11 cellular contexts compared by ENCODE assay signal in genomic region chr18:49959176-49959575, GRCh38.
A peak's percentile ranks its signal among the peaks of the same experiment; 100 is the strongest.
DNase-seq lines count a peak whose midpoint lies in the region; ATAC-seq lines count a peak whose summit lies in the region.
"Had no signal": no experiment of that assay in that cellular context is flagged by ENCODE, and none has a peak within 500 bp of the region (broad histone marks: within the 10 kb centered on the region; RNA-seq: fewer than 3 reads in every experiment).

No MANE protein-coding gene starts in this region.

- ATAC-seq in activated T-cell treated with anti-CD3 and anti-CD28 coated beads, Interleukin-2, amount 50 U/mL, for 72 hours (replicated peaks in 1 of 2), result peak; percentile 79 to 84
- ATAC-seq in GM21528 (IDR thresholded peaks at IDR 0.05; ENCODE audit: low FRiP score, unreplicated experiment) (peak; percentile 70), HG03457 (IDR thresholded peaks at IDR 0.05; ENCODE audit: unreplicated experiment) (peak; percentile 65)
- ATAC-seq in stimulated activated memory B cell treated with anti-CD40 and anti-IgM and Interleukin-4, amounts not matched to agents 10 μg/mL and 1 μg/mL and 100 μg/mL, for 72 hours, result peak; percentile 42
- ATAC-seq: mucosa of descending colon, right cardiac atrium had no signal

- H3K4me3 Mint-ChIP-seq in activated T-cell treated with anti-CD3 and anti-CD28 coated beads, Interleukin-2, amount 50 U/mL, for 72 hours, result no peak overlapping the region
- H3K4me3 Mint-ChIP-seq in stimulated activated memory B cell treated with anti-CD40 and anti-IgM and Interleukin-4, amounts not matched to agents 10 μg/mL and 1 μg/mL and 100 μg/mL, for 72 hours, result no peak overlapping the region

- H3K36me3 Mint-ChIP-seq in activated T-cell treated with anti-CD3 and anti-CD28 coated beads, Interleukin-2, amount 50 U/mL, for 72 hours (ENCODE audit: insufficient read depth in 2 of 2), result no peaks in the 10 kb centered on the region
- no peaks in the 10 kb centered on the region for H3K36me3 Mint-ChIP-seq in stimulated activated memory B cell treated with anti-CD40 and anti-IgM and Interleukin-4, amounts not matched to agents 10 μg/mL and 1 μg/mL and 100 μg/mL, for 72 hours

- no peak overlapping the region for H3K27ac Mint-ChIP-seq in activated T-cell treated with anti-CD3 and anti-CD28 coated beads, Interleukin-2, amount 50 U/mL, for 72 hours
- no peak overlapping the region for H3K27ac Mint-ChIP-seq in stimulated activated memory B cell treated with anti-CD40 and anti-IgM and Interleukin-4, amounts not matched to agents 10 μg/mL and 1 μg/mL and 100 μg/mL, for 72 hours

- H3K27me3 Mint-ChIP-seq in activated T-cell treated with anti-CD3 and anti-CD28 coated beads, Interleukin-2, amount 50 U/mL, for 72 hours (ENCODE audit: low read depth), result peaks cover 16% of the 10 kb centered on the region
- peaks cover 22% of the 10 kb centered on the region for H3K27me3 Mint-ChIP-seq in stimulated activated memory B cell treated with anti-CD40 and anti-IgM and Interleukin-4, amounts not matched to agents 10 μg/mL and 1 μg/mL and 100 μg/mL, for 72 hours

- H3K4me1 Mint-ChIP-seq in activated T-cell treated with anti-CD3 and anti-CD28 coated beads, Interleukin-2, amount 50 U/mL, for 72 hours (ENCODE audit: low read depth), result peaks cover 45% of the 10 kb centered on the region
- peaks cover 5% of the 10 kb centered on the region for H3K4me1 Mint-ChIP-seq in stimulated activated memory B cell treated with anti-CD40 and anti-IgM and Interleukin-4, amounts not matched to agents 10 μg/mL and 1 μg/mL and 100 μg/mL, for 72 hours

- DNase-seq in activated T-cell treated with anti-CD3 and anti-CD28 coated beads, Interleukin-2, amount 50 U/mL, for 72 hours, result peak; percentile 20 to 23
- no peak for DNase-seq in activated T-cell treated with anti-CD3 and anti-CD28 coated beads, Interleukin-2, amount 50 U/mL, for 1 hour
- no peak for DNase-seq in cerebellar cortex (ENCODE audit: low spot score)
- DNase-seq in NCI-H1105 (lab: John Stamatoyannopoulos, UW), result no peak
- DNase-seq in islet precursor cell, result no peak
- DNase-seq: mucosa of descending colon, NCI-H526 treated with DMSO at 0.1 percent for 48 hours, right cardiac atrium had no signal

- H3K9me3 Mint-ChIP-seq in activated T-cell treated with anti-CD3 and anti-CD28 coated beads, Interleukin-2, amount 50 U/mL, for 72 hours, result no peaks in the 10 kb centered on the region
- no peaks in the 10 kb centered on the region for H3K9me3 Mint-ChIP-seq in stimulated activated memory B cell treated with anti-CD40 and anti-IgM and Interleukin-4, amounts not matched to agents 10 μg/mL and 1 μg/mL and 100 μg/mL, for 72 hours

Comparison
In these comparisons a context has a peak if more than half of its experiments do, and no peak if none do; other contexts are left out.
1. DNase-seq: peak in activated T-cell treated with anti-CD3 and anti-CD28 coated beads, Interleukin-2, amount 50 U/mL, for 72 hours (2 of 2); none in activated T-cell treated with anti-CD3 and anti-CD28 coated beads, Interleukin-2, amount 50 U/mL, for 1 hour (single experiment), cerebellar cortex (single experiment), NCI-H1105 (single experiment) and islet precursor cell (single experiment).
2. Peak in every context shown above with its lines, with median percentiles within 50 percentile points of each other: ATAC-seq.